33 cellular contexts compared by ENCODE assay signal in the genomic region with DNA sequence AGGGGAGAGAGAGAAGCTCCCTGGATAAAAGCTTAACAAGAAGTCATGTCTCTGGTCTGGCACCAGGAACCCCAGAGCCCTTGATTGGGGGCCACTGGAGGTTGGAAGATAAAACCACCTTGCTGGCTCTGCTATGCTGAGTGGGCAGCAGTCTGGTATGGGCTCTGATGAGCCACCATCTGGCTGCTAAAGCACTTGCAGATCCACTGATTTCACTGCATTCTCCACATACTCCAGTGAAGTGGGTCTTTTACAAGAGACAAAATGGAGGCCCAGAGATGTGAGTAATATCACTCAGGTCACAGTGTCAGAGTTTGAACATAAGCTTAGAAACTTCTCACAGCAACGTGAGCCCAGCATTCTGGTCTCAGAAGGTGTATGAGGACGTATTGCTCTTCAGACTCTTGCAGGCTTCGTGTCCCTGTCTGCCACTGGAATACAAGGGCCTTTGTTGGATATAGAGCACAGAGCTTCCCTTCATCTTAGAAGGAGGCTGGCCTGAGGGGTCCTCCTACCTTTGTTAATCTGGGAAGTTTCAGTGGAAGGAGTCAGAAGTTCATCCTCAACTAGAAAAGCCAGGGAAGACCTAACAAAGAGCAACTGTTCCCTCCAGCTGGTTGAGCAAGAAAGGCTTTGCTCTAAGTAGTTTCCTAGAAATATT. TPM values are rescaled to one million over a fixed set of nuclear protein-coding genes. Genes with fewer than 3 reads are reported as not detected.
A peak's percentile ranks its signal among the peaks of the same experiment; 100 is the strongest.
DNase-seq lines count a peak whose midpoint lies in the region; ATAC-seq, FAIRE-seq and TF ChIP-seq lines count a peak whose summit lies in the region.
"Had no signal": no experiment of that assay in that cellular context is flagged by ENCODE, and none has a peak within 500 bp of the region (broad histone marks: within the 10 kb centered on the region; RNA-seq: fewer than 3 reads in every experiment).

No MANE protein-coding gene starts in this region.

- H3K27ac Mint-ChIP-seq in HFFc6 = peak overlapping the region; percentile 92
- no peak overlapping the region for H3K27ac Mint-ChIP-seq in stimulated activated memory B cell treated with anti-CD40 and anti-IgM and Interleukin-4, amounts not matched to agents 10 μg/mL and 1 μg/mL and 100 μg/mL, for 72 hours
- H3K27ac Mint-ChIP-seq: activated naive CD8-positive, alpha-beta T cell treated with anti-CD3 and anti-CD28 coated beads, Interleukin-2, amount 50 U/mL, for 24 hours; activated T-helper 17 cell treated with anti-CD3 and anti-CD28 coated beads, Interleukin-2, amount 50 U/mL, for 72 hours; dendritic cell treated with granulocyte-macrophage colony-stimulating factor and Interleukin-4, amounts not matched to agents 40 ng/mL and 50 ng/mL, for 4 days; memory B cell; natural killer cell treated with Interleukin-12 subunit alpha and Interleukin-12 subunit beta and Interleukin-15 and Interleukin-18, amount 100 ng/mL, for 72 hours; T-helper 1 cell treated with Interleukin-12 subunit alpha and Interleukin-12 subunit beta and Interleukin-4 antibody, amounts not matched to agents 30 μg/mL and 1 μg/mL, for 36 hours had no signal

- H3K9me3 ChIP-seq in A549 = no peaks in the 10 kb centered on the region
- H3K9me3 ChIP-seq in duodenal mucosa (ENCODE audit: control insufficient read depth in 1 of 2, low read length in 2 of 2) = no peaks in the 10 kb centered on the region
- no peaks in the 10 kb centered on the region for H3K9me3 ChIP-seq in SJCRH30 (replicated peaks)
- H3K9me3 ChIP-seq: BLaER1 treated with 17β-estradiol and CSF1 and Interleukin-3, amounts not matched to agents 10 nM and 100 nM; prostate gland; spleen had no signal

- H3K27me3 Mint-ChIP-seq in HFFc6 (ENCODE audit: insufficient read depth) = no peaks in the 10 kb centered on the region; the same call in 1 of the 2 replicates
- H3K27me3 Mint-ChIP-seq in stimulated activated memory B cell treated with anti-CD40 and anti-IgM and Interleukin-4, amounts not matched to agents 10 μg/mL and 1 μg/mL and 100 μg/mL, for 72 hours = no peaks in the 10 kb centered on the region
- H3K27me3 Mint-ChIP-seq: activated naive CD8-positive, alpha-beta T cell treated with anti-CD3 and anti-CD28 coated beads, Interleukin-2, amount 50 U/mL, for 24 hours; activated T-helper 17 cell treated with anti-CD3 and anti-CD28 coated beads, Interleukin-2, amount 50 U/mL, for 72 hours; dendritic cell treated with granulocyte-macrophage colony-stimulating factor and Interleukin-4, amounts not matched to agents 40 ng/mL and 50 ng/mL, for 4 days; memory B cell; natural killer cell treated with Interleukin-12 subunit alpha and Interleukin-12 subunit beta and Interleukin-15 and Interleukin-18, amount 100 ng/mL, for 72 hours had no signal

- FAIRE-seq in A549 (lab: Jason Lieb, UNC) = no peak
- FAIRE-seq: bronchial epithelial cell, H1 had no signal

- no peak overlapping the region for H2BK15ac ChIP-seq in mesendoderm (replicated peaks; ENCODE audit: low read depth)

- POLR2A ChIA-PET in A549 (lab: Yijun Ruan, JAX) = interaction anchor here (1.1 kb wide), 1 partner anchor 34 kb away, joined by 3 read pairs; no protein-coding TSS in a partner anchor

- H3K4ac ChIP-seq in mesendoderm (ENCODE audit: low read depth, low read length) = no peak overlapping the region

- H3K18ac ChIP-seq in mesendoderm (ENCODE audit: low read length) = peak overlapping the region; percentile 29

- CTCF ChIA-PET in A549 (lab: Yijun Ruan, JAX) = interaction anchor here (1.0 to 5.8 kb wide), 12 partner anchors 9 to 38 kb away, joined by 3 to 38 read pairs (median 4); a partner anchor contains a TSS

- H3K4me1 ChIP-seq in A549 = peaks cover 98% of the 10 kb centered on the region
- H3K4me1 ChIP-seq in duodenal mucosa (ENCODE audit: control insufficient read depth in 1 of 2, insufficient read depth in 2 of 2, low read length in 2 of 2) = peaks cover 26 to 37% of the 10 kb centered on the region in 2 donors
- peaks cover 9% of the 10 kb centered on the region for H3K4me1 ChIP-seq in mesendoderm (ENCODE audit: control insufficient read depth, low read depth, low read length)
- no peaks in the 10 kb centered on the region for H3K4me1 ChIP-seq in SJCRH30
- H3K4me1 ChIP-seq: prostate gland had no signal

- WGBS in A549 (ENCODE audit: missing lambda C conversion rate) = 96% methylated on average over 3 of the region's 3 CpGs
- WGBS in mesendoderm (ENCODE audit: extremely low coverage, insufficient coverage, low lambda C conversion rate) = no CpG with 5 or more reads among the region's 3 CpGs

- H3K27ac ChIP-seq in A549 (peak overlapping the region; percentile 92 to 99), duodenal mucosa (ENCODE audit: low read depth, low read length) (peak overlapping the region; percentile 33), mesendoderm (ENCODE audit: low read depth, low read length) (peak overlapping the region; percentile 59), SJCRH30 (no peak overlapping the region)
- H3K27ac ChIP-seq: BLaER1 treated with 17β-estradiol and CSF1 and Interleukin-3, amounts not matched to agents 10 nM and 100 nM; prostate gland; spleen had no signal

- no peaks in the 10 kb centered on the region for H3K9me3 Mint-ChIP-seq in HFFc6
- H3K9me3 Mint-ChIP-seq in stimulated activated memory B cell treated with anti-CD40 and anti-IgM and Interleukin-4, amounts not matched to agents 10 μg/mL and 1 μg/mL and 100 μg/mL, for 72 hours = no peaks in the 10 kb centered on the region
- H3K9me3 Mint-ChIP-seq: activated naive CD8-positive, alpha-beta T cell treated with anti-CD3 and anti-CD28 coated beads, Interleukin-2, amount 50 U/mL, for 24 hours; activated T-helper 17 cell treated with anti-CD3 and anti-CD28 coated beads, Interleukin-2, amount 50 U/mL, for 72 hours; dendritic cell treated with granulocyte-macrophage colony-stimulating factor and Interleukin-4, amounts not matched to agents 40 ng/mL and 50 ng/mL, for 4 days; memory B cell; natural killer cell treated with Interleukin-12 subunit alpha and Interleukin-12 subunit beta and Interleukin-15 and Interleukin-18, amount 100 ng/mL, for 72 hours; T-helper 1 cell treated with Interleukin-12 subunit alpha and Interleukin-12 subunit beta and Interleukin-4 antibody, amounts not matched to agents 30 μg/mL and 1 μg/mL, for 36 hours had no signal

- peak overlapping the region; percentile 67 for H3K56ac ChIP-seq in mesendoderm (ENCODE audit: low read length)

- no peak for TF ChIP-seq POLR2A in A549 (IDR thresholded peaks at IDR 0.05; ENCODE audit: low read length)

- H2AK5ac ChIP-seq in mesendoderm (ENCODE audit: low read length) = no peak overlapping the region

- H3K23ac ChIP-seq in mesendoderm (ENCODE audit: low read length) = no peak overlapping the region

- H3K79me1 ChIP-seq in mesendoderm (ENCODE audit: low read length) = no peaks in the 10 kb centered on the region

- no peak for TF ChIP-seq EP300 in A549 (IDR thresholded peaks at IDR 0.05)

- no peaks in the 10 kb centered on the region for H3K36me3 Mint-ChIP-seq in HFFc6 (ENCODE audit: low read depth)
- H3K36me3 Mint-ChIP-seq in stimulated activated memory B cell treated with anti-CD40 and anti-IgM and Interleukin-4, amounts not matched to agents 10 μg/mL and 1 μg/mL and 100 μg/mL, for 72 hours = no peaks in the 10 kb centered on the region
- H3K36me3 Mint-ChIP-seq: memory B cell; natural killer cell treated with Interleukin-12 subunit alpha and Interleukin-12 subunit beta and Interleukin-15 and Interleukin-18, amount 100 ng/mL, for 72 hours had no signal

- no peaks in the 10 kb centered on the region for H3K27me3 ChIP-seq in duodenal mucosa (ENCODE audit: control insufficient read depth in 1 of 2, insufficient read depth in 2 of 2, low read length in 2 of 2)
- H3K27me3 ChIP-seq in mesendoderm (ENCODE audit: insufficient read depth, low read length, poor library complexity) = no peaks in the 10 kb centered on the region
- no peaks in the 10 kb centered on the region for H3K27me3 ChIP-seq in SJCRH30

- TF ChIP-seq CTCF in A549 (IDR thresholded peaks at IDR 0.05) = no peak
- no peak for TF ChIP-seq CTCF in HFFc6 (IDR thresholded peaks at IDR 0.05)

- no peak overlapping the region for H2BK5ac ChIP-seq in mesendoderm (ENCODE audit: low read length)

- no peaks in the 10 kb centered on the region for H3K79me2 ChIP-seq in mesendoderm (ENCODE audit: control insufficient read depth, insufficient read depth, low read length)

- no peak overlapping the region for H4K8ac ChIP-seq in mesendoderm (ENCODE audit: low read depth, low read length)

- no peak overlapping the region for H2BK120ac ChIP-seq in mesendoderm (ENCODE audit: low read depth, low read length)

- H3K9ac ChIP-seq in duodenal mucosa (ENCODE audit: low read depth in 1 of 2, low read length in 2 of 2) (no peak overlapping the region), mesendoderm (ENCODE audit: low read length) (no peak overlapping the region)
- H3K9ac ChIP-seq: BLaER1 treated with 17β-estradiol and CSF1 and Interleukin-3, amounts not matched to agents 10 nM and 100 nM had no signal

- H3K36me3 ChIP-seq in duodenal mucosa (ENCODE audit: control insufficient read depth in 1 of 2, insufficient read depth in 2 of 2, low read length in 2 of 2) (no peaks in the 10 kb centered on the region), mesendoderm (ENCODE audit: control insufficient read depth, insufficient read depth, low read length) (no peaks in the 10 kb centered on the region), SJCRH30 (no peaks in the 10 kb centered on the region)
- H3K36me3 ChIP-seq: BLaER1 treated with 17β-estradiol and CSF1 and Interleukin-3, amounts not matched to agents 10 nM and 100 nM; prostate gland; spleen had no signal

- ATAC-seq in A549 = 0 out of 6 replicates have a peak, but pooled peaks of 1 of the 2 experiments have one; percentile 4
- ATAC-seq in stimulated activated memory B cell treated with anti-CD40 and anti-IgM and Interleukin-4, amounts not matched to agents 10 μg/mL and 1 μg/mL and 100 μg/mL, for 72 hours = no peak
- ATAC-seq: activated naive CD8-positive, alpha-beta T cell treated with anti-CD3 and anti-CD28 coated beads, Interleukin-2, amount 50 U/mL, for 24 hours; activated T-helper 17 cell treated with anti-CD3 and anti-CD28 coated beads, Interleukin-2, amount 50 U/mL, for 72 hours had no signal

- H3K4me3 ChIP-seq in A549 = no peak overlapping the region
- H3K4me3 ChIP-seq in duodenal mucosa (ENCODE audit: low read depth in 1 of 2, low read length in 2 of 2) = no peak overlapping the region
- no peak overlapping the region for H3K4me3 ChIP-seq in mesendoderm (ENCODE audit: low read length)
- H3K4me3 ChIP-seq in SJCRH30 = no peak overlapping the region
- H3K4me3 ChIP-seq: BLaER1 treated with 17β-estradiol and CSF1 and Interleukin-3, amounts not matched to agents 10 nM and 100 nM; prostate gland; spleen had no signal

- peak overlapping the region; percentile 66 for H3K4me2 ChIP-seq in A549
- no peak overlapping the region for H3K4me2 ChIP-seq in mesendoderm (ENCODE audit: low read length)
- H3K4me2 ChIP-seq: BLaER1 treated with 17β-estradiol and CSF1 and Interleukin-3, amounts not matched to agents 10 nM and 100 nM had no signal

- peak overlapping the region; percentile 64; the same call in 1 of the 2 replicates for H3K4me3 Mint-ChIP-seq in HFFc6
- no peak overlapping the region for H3K4me3 Mint-ChIP-seq in stimulated activated memory B cell treated with anti-CD40 and anti-IgM and Interleukin-4, amounts not matched to agents 10 μg/mL and 1 μg/mL and 100 μg/mL, for 72 hours
- H3K4me3 Mint-ChIP-seq: activated naive CD8-positive, alpha-beta T cell treated with anti-CD3 and anti-CD28 coated beads, Interleukin-2, amount 50 U/mL, for 24 hours; activated T-helper 17 cell treated with anti-CD3 and anti-CD28 coated beads, Interleukin-2, amount 50 U/mL, for 72 hours; dendritic cell treated with granulocyte-macrophage colony-stimulating factor and Interleukin-4, amounts not matched to agents 40 ng/mL and 50 ng/mL, for 4 days; memory B cell; natural killer cell treated with Interleukin-12 subunit alpha and Interleukin-12 subunit beta and Interleukin-15 and Interleukin-18, amount 100 ng/mL, for 72 hours; T-helper 1 cell treated with Interleukin-12 subunit alpha and Interleukin-12 subunit beta and Interleukin-4 antibody, amounts not matched to agents 30 μg/mL and 1 μg/mL, for 36 hours had no signal

- DNase-seq in A549 (ENCODE audit: low read depth in 1 of 2, low spot score in 1 of 2) (no peak), HFFc6 (peak; percentile 3), mesendoderm (no peak), DMS53 (lab: John Stamatoyannopoulos, UW) (no peak), SJCRH30 (no peak)
- DNase-seq in NK-92 treated with Interleukin-12 subunit alpha and Interleukin-12 subunit beta, amount 100 ng/mL, for 24 hours (lab: John Stamatoyannopoulos, UW) = no peak
- DNase-seq: activated CD4-positive, alpha-beta T cell treated with anti-CD3 and anti-CD28 coated beads for 48 hours; activated naive CD8-positive, alpha-beta T cell treated with anti-CD3 and anti-CD28 coated beads, Interleukin-2, amount 50 U/mL, for 24 hours; GF-D8; hippocampal formation; KG1; MV-4-11; NCI-H1694 treated with DMSO at 0.1 percent for 48 hours; NCI-H774; SHP77 treated with DMSO at 0.1 percent for 48 hours; spleen had no signal

- peaks cover 29% of the 10 kb centered on the region for H3K4me1 Mint-ChIP-seq in HFFc6 (ENCODE audit: low read depth)
- no peaks in the 10 kb centered on the region for H3K4me1 Mint-ChIP-seq in stimulated activated memory B cell treated with anti-CD40 and anti-IgM and Interleukin-4, amounts not matched to agents 10 μg/mL and 1 μg/mL and 100 μg/mL, for 72 hours
- H3K4me1 Mint-ChIP-seq: activated naive CD8-positive, alpha-beta T cell treated with anti-CD3 and anti-CD28 coated beads, Interleukin-2, amount 50 U/mL, for 24 hours; activated T-helper 17 cell treated with anti-CD3 and anti-CD28 coated beads, Interleukin-2, amount 50 U/mL, for 72 hours; memory B cell had no signal

- H4K5ac ChIP-seq in mesendoderm (ENCODE audit: low read length) = no peak overlapping the region

- TF ChIP-seq RAD21 in A549 (conservative IDR thresholded peaks at IDR 0.05 in 1 of 2, IDR thresholded peaks at IDR 0.05 in 1 of 2) = no peak

RNA-seq across cellular contexts. Expression of a gene that starts 11.8 kb away (rescaled TPM):
- 28.1 and 49.2 TPM in 2 replicates for polyA plus RNA-seq in A549 (2011; rRNA removed)
- 5.3 and 6.4 TPM in 2 replicates for polyA plus RNA-seq in A549 (2012; cell fraction: cytosol; rRNA removed)
- polyA plus RNA-seq in A549 (2012; cell fraction: nucleus; rRNA removed) = 5.9 and 7.0 TPM in 2 replicates
- 18.7 to 28.6 TPM (median 24.8 TPM) in 3 replicates for polyA plus RNA-seq in A549 (2017; fragmentation: RNase III; extraction: RNeasy Plus Mini Kit Qiagen cat#74134 plus additional on column Dnase treatment)
- 23.4 and 35.7 TPM in 2 replicates for polyA minus RNA-seq in A549 (2011; rRNA and poly(A)+ RNA removed)
- not detected for total RNA-seq in HFFc6 (2021; fragmentation: NEBNext Ultra II Directional; extraction: Animal tissue kit (Norgen Biotek cat#: 25700))
- polyA plus RNA-seq in mesendoderm (2013, experiment 1 of 2) = 0.01 TPM
- polyA plus RNA-seq in mesendoderm (2013, experiment 2 of 2) = not detected
- total RNA-seq in SJCRH30 (2014; rRNA removed; shearing (Covaris generic)) = not detected in 2 replicates
- total RNA-seq: A673; activated T-helper 17 cell treated with anti-CD3 and anti-CD28 coated beads, Interleukin-2, amount 50 U/mL, for 72 hours; bronchial epithelial cell; endothelial cell of umbilical vein; H1; natural killer cell treated with Interleukin-12 subunit alpha and Interleukin-12 subunit beta and Interleukin-15 and Interleukin-18, amount 100 ng/mL, for 72 hours; OCI-LY7; spleen; urinary bladder had no signal
- polyA plus RNA-seq: endothelial cell of umbilical vein, spleen, urinary bladder had no signal

RNA-seq across cellular contexts. Expression of a gene that starts 28.8 kb away (rescaled TPM):
- polyA plus RNA-seq in A549 (2011; rRNA removed) (0.14 and 0.28 TPM in 2 replicates), A549 (2017; fragmentation: RNase III; extraction: RNeasy Plus Mini Kit Qiagen cat#74134 plus additional on column Dnase treatment) (0.10 to 0.17 TPM (median 0.11 TPM) in 3 replicates)
- 0.06 TPM in 1 of 2 replicates, not detected in the other for polyA plus RNA-seq in A549 (2012; cell fraction: cytosol; rRNA removed)
- 0.11 and 0.26 TPM in 2 replicates for polyA plus RNA-seq in A549 (2012; cell fraction: nucleus; rRNA removed)
- 0.29 TPM in 1 of 2 replicates, not detected in the other for polyA minus RNA-seq in A549 (2011; rRNA and poly(A)+ RNA removed)
- total RNA-seq in HFFc6 (2021; fragmentation: NEBNext Ultra II Directional; extraction: Animal tissue kit (Norgen Biotek cat#: 25700)) = not detected
- 0.03 TPM for polyA plus RNA-seq in mesendoderm (2013, experiment 1 of 2)
- 0.07 TPM for polyA plus RNA-seq in mesendoderm (2013, experiment 2 of 2)
- 13.4 and 14.6 TPM in 2 replicates for total RNA-seq in SJCRH30 (2014; rRNA removed; shearing (Covaris generic))
- total RNA-seq: A673; activated T-helper 17 cell treated with anti-CD3 and anti-CD28 coated beads, Interleukin-2, amount 50 U/mL, for 72 hours; bronchial epithelial cell; endothelial cell of umbilical vein; H1; kidney epithelial cell; natural killer cell treated with Interleukin-12 subunit alpha and Interleukin-12 subunit beta and Interleukin-15 and Interleukin-18, amount 100 ng/mL, for 72 hours; OCI-LY7; prostate gland; spleen; subcutaneous adipose tissue; urinary bladder had no signal
- polyA plus RNA-seq: endothelial cell of umbilical vein, H1, spleen, urinary bladder had no signal

Comparison
In these comparisons a context has a peak if more than half of its experiments do, and no peak if none do; other contexts are left out.
1. RNA of a gene that starts 28.8 kb away (total RNA-seq): 13.4 to 14.6 TPM in SJCRH30; not detected in HFFc6; every median in the first group is over 10 times any median in the second.